Comparison of ENCODE assay signal across 8 cellular contexts in the genomic region with DNA sequence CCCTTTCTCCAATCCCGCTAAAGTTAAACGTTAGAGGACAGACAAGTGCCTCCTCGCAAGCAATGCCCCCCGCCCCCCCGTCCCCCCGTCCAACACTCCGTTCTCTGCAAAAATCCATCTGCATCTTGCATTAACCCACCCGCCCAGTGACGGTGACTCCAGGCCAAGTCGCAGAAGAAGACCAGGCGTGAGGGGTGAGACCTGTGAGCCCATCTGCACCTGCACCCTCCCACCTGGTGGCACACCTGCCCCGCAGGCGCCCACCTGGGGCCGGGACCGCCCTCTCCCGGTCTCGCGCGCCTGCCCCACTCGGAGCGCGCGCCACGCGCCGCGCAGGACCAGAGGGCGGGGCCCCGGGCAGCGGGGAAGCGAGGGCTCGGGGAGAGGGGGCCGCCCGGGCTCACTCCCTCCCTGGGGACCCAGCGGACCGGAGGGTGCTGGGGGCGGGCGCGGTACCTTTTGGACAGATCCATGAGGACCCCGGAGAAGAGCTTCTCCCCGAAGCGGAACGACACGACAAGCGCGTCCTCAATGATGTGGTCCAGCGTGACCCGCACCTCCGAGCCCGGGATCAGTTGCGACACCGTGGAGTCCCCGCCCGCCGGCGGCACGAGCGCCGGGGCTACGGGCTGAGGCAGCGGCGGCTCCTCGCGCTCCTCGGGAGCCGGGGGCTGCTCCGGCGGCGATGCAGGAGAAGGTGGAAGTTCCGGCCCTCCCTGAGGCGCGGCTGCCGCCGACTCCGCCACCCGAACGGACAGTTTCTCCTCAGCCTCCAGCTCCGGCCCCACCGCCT. TPM values are rescaled to one million over a fixed set of nuclear protein-coding genes. Genes with fewer than 3 reads are reported as not detected.
DNase-seq lines count a peak whose midpoint lies in the region; ATAC-seq lines count a peak whose summit lies in the region.

No MANE protein-coding gene starts in this region.

- H3K4me3 Mint-ChIP-seq in activated CD8-positive, alpha-beta memory T cell treated with anti-CD3 and anti-CD28 coated beads, Interleukin-2, amount 10 ng/mL, durations not matched to agents 7 days and 5 days: peak overlapping the region; percentile 82
- peak overlapping the region; percentile 90 for H3K4me3 Mint-ChIP-seq in stimulated activated effector memory CD8-positive, alpha-beta T cell treated with anti-CD3 and anti-CD28 coated beads, Interleukin-12 subunit alpha, Interleukin-12 subunit beta, amount 100 ng/mL, for 72 hours

- peaks cover 0 to 5% of the 10 kb centered on the region in 2 donors for H3K36me3 ChIP-seq in muscle layer of duodenum (ENCODE audit: control insufficient read depth in 1 of 2, insufficient read depth in 2 of 2, low read length in 2 of 2)

- H3K9me3 Mint-ChIP-seq in activated CD8-positive, alpha-beta memory T cell treated with anti-CD3 and anti-CD28 coated beads, Interleukin-2, amount 10 ng/mL, durations not matched to agents 7 days and 5 days (ENCODE audit: low read depth): no peaks in the 10 kb centered on the region
- no peaks in the 10 kb centered on the region for H3K9me3 Mint-ChIP-seq in stimulated activated effector memory CD8-positive, alpha-beta T cell treated with anti-CD3 and anti-CD28 coated beads, Interleukin-12 subunit alpha, Interleukin-12 subunit beta, amount 100 ng/mL, for 72 hours

- peaks cover 18% of the 10 kb centered on the region for H3K4me1 Mint-ChIP-seq in activated CD8-positive, alpha-beta memory T cell treated with anti-CD3 and anti-CD28 coated beads, Interleukin-2, amount 10 ng/mL, durations not matched to agents 7 days and 5 days
- H3K4me1 Mint-ChIP-seq in stimulated activated effector memory CD8-positive, alpha-beta T cell treated with anti-CD3 and anti-CD28 coated beads, Interleukin-12 subunit alpha, Interleukin-12 subunit beta, amount 100 ng/mL, for 72 hours: peaks cover 9% of the 10 kb centered on the region

- H3K4me3 ChIP-seq in muscle layer of duodenum (ENCODE audit: low read depth in 1 of 2, low read length in 2 of 2): peak overlapping the region; percentile 69 to 95

- peaks cover 16% of the 10 kb centered on the region for H3K36me3 Mint-ChIP-seq in activated CD8-positive, alpha-beta memory T cell treated with anti-CD3 and anti-CD28 coated beads, Interleukin-2, amount 10 ng/mL, durations not matched to agents 7 days and 5 days
- H3K36me3 Mint-ChIP-seq in stimulated activated effector memory CD8-positive, alpha-beta T cell treated with anti-CD3 and anti-CD28 coated beads, Interleukin-12 subunit alpha, Interleukin-12 subunit beta, amount 100 ng/mL, for 72 hours: peaks cover 54% of the 10 kb centered on the region

- H3K27ac ChIP-seq in epithelial cell of prostate: peak overlapping the region; percentile 69
- peak overlapping the region; percentile 39 for H3K27ac ChIP-seq in muscle layer of duodenum (ENCODE audit: low read length)

- CTCF ChIA-PET in activated CD8-positive, alpha-beta memory T cell treated with anti-CD3 and anti-CD28 coated beads, Interleukin-2, amount 10 ng/mL, durations not matched to agents 7 days and 5 days (lab: Charles Lee): interaction anchor here (1.5 kb wide), 1 partner anchor 97 kb away, joined by 12 read pairs; no protein-coding TSS in a partner anchor

- DNase-seq in NCI-H2081 (lab: John Stamatoyannopoulos, UW) (peak; percentile 39 to 67), epithelial cell of prostate (ENCODE audit: low read depth, low spot score) (no peak), cerebellar cortex (ENCODE audit: low spot score) (no peak)
- peak; percentile 49 for DNase-seq in activated CD8-positive, alpha-beta memory T cell treated with anti-CD3 and anti-CD28 coated beads, Interleukin-2, amount 10 ng/mL, durations not matched to agents 7 days and 5 days
- DNase-seq in stimulated activated effector memory CD8-positive, alpha-beta T cell treated with anti-CD3 and anti-CD28 coated beads, Interleukin-12 subunit alpha, Interleukin-12 subunit beta, amount 100 ng/mL, for 72 hours (ENCODE audit: low spot score in 2 of 2): peak; percentile 33 to 75

- peak; percentile 0 for ATAC-seq in GM18508 (IDR thresholded peaks at IDR 0.05; ENCODE audit: insufficient read depth, unreplicated experiment)
- peak; percentile 19 for ATAC-seq in HG02610 (IDR thresholded peaks at IDR 0.05; ENCODE audit: unreplicated experiment)
- peak; percentile 21 for ATAC-seq in activated CD8-positive, alpha-beta memory T cell treated with anti-CD3 and anti-CD28 coated beads, Interleukin-2, amount 10 ng/mL, durations not matched to agents 7 days and 5 days
- ATAC-seq in stimulated activated effector memory CD8-positive, alpha-beta T cell treated with anti-CD3 and anti-CD28 coated beads, Interleukin-12 subunit alpha, Interleukin-12 subunit beta, amount 100 ng/mL, for 72 hours: peak; percentile 34

- peaks cover 0 to 13% of the 10 kb centered on the region in 2 donors for H3K4me1 ChIP-seq in muscle layer of duodenum (ENCODE audit: control insufficient read depth in 1 of 2, insufficient read depth in 2 of 2, low read length in 2 of 2)

- peak overlapping the region; percentile 67 for H3K27ac Mint-ChIP-seq in activated CD8-positive, alpha-beta memory T cell treated with anti-CD3 and anti-CD28 coated beads, Interleukin-2, amount 10 ng/mL, durations not matched to agents 7 days and 5 days
- H3K27ac Mint-ChIP-seq in stimulated activated effector memory CD8-positive, alpha-beta T cell treated with anti-CD3 and anti-CD28 coated beads, Interleukin-12 subunit alpha, Interleukin-12 subunit beta, amount 100 ng/mL, for 72 hours: peak overlapping the region; percentile 95

- H3K27me3 ChIP-seq in muscle layer of duodenum (ENCODE audit: low read depth, low read length): no peaks in the 10 kb centered on the region

- no peaks in the 10 kb centered on the region for H3K27me3 Mint-ChIP-seq in activated CD8-positive, alpha-beta memory T cell treated with anti-CD3 and anti-CD28 coated beads, Interleukin-2, amount 10 ng/mL, durations not matched to agents 7 days and 5 days

- H3K9me3 ChIP-seq in muscle layer of duodenum (ENCODE audit: control insufficient read depth in 1 of 2, low read length in 2 of 2): no peaks in the 10 kb centered on the region

RNA-seq across cellular contexts. Expression of a gene that starts 0.7 kb away (rescaled TPM):
- total RNA-seq in activated CD8-positive, alpha-beta memory T cell treated with anti-CD3 and anti-CD28 coated beads, Interleukin-2, amount 10 ng/mL, durations not matched to agents 7 days and 5 days: 10 to 100 TPM; 21.0 to 24.1 TPM

Comparison
In these comparisons a context has a peak if more than half of its experiments do, and no peak if none do; other contexts are left out.
1. DNase-seq: peak in NCI-H2081 (2 of 2), activated CD8-positive, alpha-beta memory T cell treated with anti-CD3 and anti-CD28 coated beads, Interleukin-2, amount 10 ng/mL, durations not matched to agents 7 days and 5 days (single experiment) and stimulated activated effector memory CD8-positive, alpha-beta T cell treated with anti-CD3 and anti-CD28 coated beads, Interleukin-12 subunit alpha, Interleukin-12 subunit beta, amount 100 ng/mL, for 72 hours (2 of 2); none in epithelial cell of prostate (single experiment) and cerebellar cortex (single experiment).
2. Peak in every context shown above with its lines, with median percentiles within 50 percentile points of each other: ATAC-seq.